Comparison of ENCODE assay signal across 8 cellular contexts in genomic region chr1:204080163-204080903, GRCh38. TPM values are rescaled to one million over a fixed set of nuclear protein-coding genes. Genes with fewer than 3 reads are reported as not detected.
DNase-seq lines count a peak whose midpoint lies in the region; ATAC-seq, FAIRE-seq and TF ChIP-seq lines count a peak whose summit lies in the region.

No MANE protein-coding gene starts in this region.

- DNase-seq in ELR (ENCODE audit: low read depth) (peak; percentile 84), NCI-H2171 treated with DMSO at 0.1 percent for 48 hours (lab: John Stamatoyannopoulos, UW) (peak; percentile 92), HepG2 (ENCODE audit: low spot score) (peak; percentile 76), Karpas-422 (no peak), natural killer cell (no peak), NOMO-1 treated with DMSO at 0.1 percent for 48 hours (lab: John Stamatoyannopoulos, UW; ENCODE audit: unreplicated experiment) (no peak)

- peaks cover 49 to 61% of the 10 kb centered on the region in 2 donors for H3K4me1 Mint-ChIP-seq in natural killer cell

- 21% methylated on average over 6 of the region's 8 CpGs for WGBS in HepG2 (ENCODE audit: low lambda C conversion rate)
- WGBS in urinary bladder, result 32% methylated on average over 8 of the region's 8 CpGs

- H3K79me2 ChIP-seq in HepG2 (ENCODE audit: insufficient read depth, low read length), result peaks cover 93% of the 10 kb centered on the region
- H3K79me2 ChIP-seq in Karpas-422 (ENCODE audit: low read length), result no peaks in the 10 kb centered on the region

- H3K36me3 ChIP-seq in HepG2 (replicated peaks in 1 of 2; ENCODE audit: control insufficient read depth in 1 of 2, insufficient read depth in 2 of 2, low read length in 2 of 2) (no peaks in the 10 kb centered on the region), urinary bladder (ENCODE audit: insufficient read depth) (no peaks in the 10 kb centered on the region), Karpas-422 (ENCODE audit: insufficient read depth, low read length) (no peaks in the 10 kb centered on the region)

- H3K27ac ChIP-seq in cingulate gyrus (ENCODE audit: low read depth, low read length) (peak overlapping the region; percentile 67), HepG2 (ENCODE audit: extremely low read length, insufficient read depth, low read length) (peak overlapping the region; percentile 36), urinary bladder (ENCODE audit: low read depth) (peak overlapping the region; percentile 82), Karpas-422 (ENCODE audit: low read length) (no peak overlapping the region)

- no peak overlapping the region for H3K4me3 Mint-ChIP-seq in natural killer cell

- no peaks in the 10 kb centered on the region for H3K9me2 ChIP-seq in Karpas-422 (replicated peaks; ENCODE audit: insufficient read depth, low read length)

- H4K20me1 ChIP-seq in HepG2 (ENCODE audit: insufficient read depth, low read length), result peaks cover 19% of the 10 kb centered on the region
- H4K20me1 ChIP-seq in Karpas-422 (ENCODE audit: insufficient read depth, low read depth, low read length), result no peaks in the 10 kb centered on the region

- FAIRE-seq in HepG2 (lab: Jason Lieb, UNC), result peak; percentile 28

- CTCF ChIA-PET in HepG2 (lab: Yijun Ruan, JAX; ENCODE audit: low intra/inter-chr PET ratio, low total read pairs), result interaction anchor here (2.0 kb wide), 1 partner anchor 47 kb away, joined by 4 read pairs; no protein-coding TSS in a partner anchor

- H3K4me1 ChIP-seq in HepG2 (ENCODE audit: insufficient read depth, low read length) (peaks cover 94% of the 10 kb centered on the region), urinary bladder (ENCODE audit: insufficient read depth) (peaks cover 1% of the 10 kb centered on the region), Karpas-422 (ENCODE audit: low read length) (no peaks in the 10 kb centered on the region)

- H3K4me3 ChIP-seq in HepG2 (replicated peaks in 1 of 3; ENCODE audit: insufficient read depth in 1 of 3, low read depth in 2 of 3, low read length in 3 of 3), result peak overlapping the region in 1 of 3 experiments; percentile 23; a peak in 2 of 6 replicates
- H3K4me3 ChIP-seq in urinary bladder (ENCODE audit: low read depth, low read length), result no peak overlapping the region
- no peak overlapping the region for H3K4me3 ChIP-seq in Karpas-422 (ENCODE audit: low read length)

- POLR2A ChIA-PET in HepG2 (lab: Yijun Ruan, JAX), result interaction anchor here (0.5 to 1.2 kb wide), 5 partner anchors 13 to 210 kb away, joined by 3 to 10 read pairs (median 4); no protein-coding TSS in a partner anchor

- ATAC-seq in HepG2, result peak; percentile 58
- no peak for ATAC-seq in natural killer cell

- H3K27ac Mint-ChIP-seq in natural killer cell, result peak overlapping the region in 1 of 2 donors; percentile 22

- intact Hi-C loops in HepG2 (cut with micrococcal nuclease; ENCODE audit: unreplicated experiment), result no loop called here
- intact Hi-C loops in natural killer cell (cut with micrococcal nuclease), result no loop called here

- H3K4me2 ChIP-seq in HepG2 (ENCODE audit: low read depth, low read length) (peak overlapping the region; percentile 56), Karpas-422 (ENCODE audit: low read depth, low read length, poor library complexity, severe bottlenecking) (no peak overlapping the region)

- no peaks in the 10 kb centered on the region for H3K9me3 Mint-ChIP-seq in natural killer cell

- H2AFZ ChIP-seq in HepG2 (ENCODE audit: low read length) (no peak overlapping the region), Karpas-422 (ENCODE audit: low read length) (no peak overlapping the region)

- TF ChIP-seq POLR2A in HepG2 (IDR thresholded peaks at IDR 0.05; ENCODE audit: insufficient read depth in 1 of 2, low read depth in 2 of 2, low read length in 2 of 2), result no peak

- TF ChIP-seq EP300 in HepG2 (IDR thresholded peaks at IDR 0.05; ENCODE audit: low read depth in 2 of 2, low read length in 2 of 2) (no peak), HepG2 (CRISPR knock-in tag; IDR thresholded peaks at IDR 0.05; ENCODE audit: borderline replicate concordance) (no peak)

- BruUV-seq in HepG2 (replicated peaks; lab: Mats Ljungman, UMichigan), result no TSS peak

- H3K27me3 Mint-ChIP-seq in natural killer cell (ENCODE audit: low read depth in 2 of 2), result no peaks in the 10 kb centered on the region

- H3K27me3 ChIP-seq in HepG2 (ENCODE audit: control insufficient read depth in 1 of 2, insufficient read depth in 2 of 2, low read length in 2 of 2) (no peaks in the 10 kb centered on the region), Karpas-422 (ENCODE audit: low read length) (no peaks in the 10 kb centered on the region)

- H3K9ac ChIP-seq in HepG2 (ENCODE audit: insufficient read depth, low read depth, low read length) (0 out of 2 replicates have a peak overlapping the region, but pooled peaks have one; percentile 29), Karpas-422 (ENCODE audit: low read length) (no peak overlapping the region)

- in situ Hi-C loops in HepG2 (cut with HindIII; ENCODE audit: extremely low pct_ligation_motif_present, low pct_unique_long_range_greater_than_20kb), result loop anchor here (5.0 kb wide), 1 partner anchor 47 kb away; no protein-coding TSS in a partner anchor

- no peaks in the 10 kb centered on the region for H3K36me3 Mint-ChIP-seq in natural killer cell

- TF ChIP-seq CTCF in HepG2 (CRISPR knock-in tag; IDR thresholded peaks at IDR 0.05) (no peak), natural killer cell (IDR thresholded peaks at IDR 0.05) (no peak)

- TF ChIP-seq RAD21 in HepG2 (CRISPR knock-in tag; IDR thresholded peaks at IDR 0.05), result no peak

- H3K9me3 ChIP-seq in HepG2 (ENCODE audit: low read length) (no peaks in the 10 kb centered on the region), Karpas-422 (ENCODE audit: low read length) (no peaks in the 10 kb centered on the region)

TF ChIP-seq in HepG2, 621 proteins besides CTCF, POLR2A, EP300 and RAD21 (continues in another document):
- TF ChIP-seq, protein P1, sequence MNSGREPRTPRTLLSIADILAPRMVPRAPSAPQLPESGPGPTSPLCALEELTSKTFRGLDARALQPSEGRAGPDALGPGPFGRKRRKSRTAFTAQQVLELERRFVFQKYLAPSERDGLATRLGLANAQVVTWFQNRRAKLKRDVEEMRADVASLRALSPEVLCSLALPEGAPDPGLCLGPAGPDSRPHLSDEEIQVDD (CRISPR knock-in tag; IDR thresholded peaks at IDR 0.05; ENCODE audit: borderline replicate concordance), result no peak
- TF ChIP-seq, protein P2, sequence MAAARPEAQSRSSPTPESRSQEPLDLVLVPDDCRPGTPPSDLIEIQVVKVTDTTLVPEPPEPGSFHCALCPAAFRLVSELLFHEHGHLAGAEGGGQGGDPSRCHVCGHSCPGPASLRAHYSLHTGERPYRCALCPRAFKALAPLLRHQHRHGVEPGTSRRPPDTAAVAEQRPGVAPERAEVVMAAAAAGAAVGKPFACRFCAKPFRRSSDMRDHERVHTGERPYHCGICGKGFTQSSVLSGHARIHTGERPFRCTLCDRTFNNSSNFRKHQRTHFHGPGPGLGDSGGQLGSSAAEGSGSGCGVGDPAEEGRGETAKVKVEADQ (CRISPR knock-in tag; IDR thresholded peaks at IDR 0.05; ENCODE audit: borderline replicate concordance), result no peak
- TF ChIP-seq ATF1 (CRISPR knock-in tag; IDR thresholded peaks at IDR 0.05), result no peak

RNA-seq across cellular contexts. Expression of gene SOX13, which starts 7.4 kb away (rescaled TPM):
- total RNA-seq in HepG2 (2016; rRNA removed; fragmentation: Illumina TruSeq; extraction: Trizol), result 9.3 and 13.3 TPM in 2 replicates
- 19.4 and 23.0 TPM in 2 replicates for total RNA-seq in HepG2 (2016; cell fraction: cytosol; rRNA removed; fragmentation: Illumina TruSeq; extraction: Trizol; ENCODE audit: low read depth)
- 9.5 and 12.4 TPM in 2 replicates for total RNA-seq in HepG2 (2016; cell fraction: insoluble cytoplasmic fraction; rRNA removed; fragmentation: Illumina TruSeq; extraction: Trizol)
- 7.5 and 8.0 TPM in 2 replicates for total RNA-seq in HepG2 (2016; cell fraction: membrane; rRNA removed; fragmentation: Illumina TruSeq; extraction: Trizol)
- total RNA-seq in HepG2 (2016; cell fraction: nucleus; rRNA removed; fragmentation: Illumina TruSeq; extraction: Trizol), result 11.8 and 12.5 TPM in 2 replicates
- 15.8 and 19.0 TPM in 2 replicates for polyA plus RNA-seq in HepG2 (2011; rRNA removed)
- polyA plus RNA-seq in HepG2 (2011; cell fraction: cytosol; rRNA removed), result 11.5 and 12.7 TPM in 2 replicates
- polyA plus RNA-seq in HepG2 (2011; cell fraction: nucleus; rRNA removed), result 51.5 and 56.0 TPM in 2 replicates
- polyA plus RNA-seq in HepG2 (2012), result 12.2 and 14.5 TPM in 2 replicates
- 1.2 and 1.3 TPM in 2 replicates for polyA plus RNA-seq in HepG2 (2016; cell fraction: cytosol; fragmentation: Illumina TruSeq; extraction: Trizol; ENCODE audit: low read depth)
- polyA plus RNA-seq in HepG2 (2016; cell fraction: insoluble cytoplasmic fraction; fragmentation: Illumina TruSeq; extraction: Trizol; ENCODE audit: low read depth), result 12.0 and 16.7 TPM in 2 replicates
- polyA plus RNA-seq in HepG2 (2016; cell fraction: membrane; fragmentation: Illumina TruSeq; extraction: Trizol; ENCODE audit: low read depth), result 3.4 and 3.9 TPM in 2 replicates
- polyA plus RNA-seq in HepG2 (2016; cell fraction: nucleus; fragmentation: Illumina TruSeq; extraction: Trizol; ENCODE audit: insufficient read depth, low read depth), result 29.9 and 34.7 TPM in 2 replicates
- 50.6 and 65.9 TPM in 2 replicates for polyA minus RNA-seq in HepG2 (2011; rRNA and poly(A)+ RNA removed; ENCODE audit: low replicate concordance)
- polyA minus RNA-seq in HepG2 (2011; cell fraction: cytosol; rRNA and poly(A)+ RNA removed), result 12.0 and 12.7 TPM in 2 replicates
- polyA minus RNA-seq in HepG2 (2011; cell fraction: nucleus; rRNA and poly(A)+ RNA removed), result 40.8 and 41.1 TPM in 2 replicates
- 12.8 TPM for total RNA-seq in urinary bladder
- 41.9 TPM for polyA plus RNA-seq in urinary bladder
- total RNA-seq in Karpas-422 (2014; rRNA removed; shearing (Covaris generic); ENCODE audit: low replicate concordance), result not detected in 2 replicates
- total RNA-seq in natural killer cell, result 10 to 100 TPM; 27.3 to 44.7 (median 41.4) TPM

Comparison
In these comparisons a context has a peak if more than half of its experiments do, and no peak if none do; other contexts are left out.
1. DNase-seq: peak in ELR (single experiment), NCI-H2171 treated with DMSO at 0.1 percent for 48 hours (single experiment) and HepG2 (single experiment); none in Karpas-422 (single experiment), natural killer cell (single experiment) and NOMO-1 treated with DMSO at 0.1 percent for 48 hours (single experiment).